In the genomic region with DNA sequence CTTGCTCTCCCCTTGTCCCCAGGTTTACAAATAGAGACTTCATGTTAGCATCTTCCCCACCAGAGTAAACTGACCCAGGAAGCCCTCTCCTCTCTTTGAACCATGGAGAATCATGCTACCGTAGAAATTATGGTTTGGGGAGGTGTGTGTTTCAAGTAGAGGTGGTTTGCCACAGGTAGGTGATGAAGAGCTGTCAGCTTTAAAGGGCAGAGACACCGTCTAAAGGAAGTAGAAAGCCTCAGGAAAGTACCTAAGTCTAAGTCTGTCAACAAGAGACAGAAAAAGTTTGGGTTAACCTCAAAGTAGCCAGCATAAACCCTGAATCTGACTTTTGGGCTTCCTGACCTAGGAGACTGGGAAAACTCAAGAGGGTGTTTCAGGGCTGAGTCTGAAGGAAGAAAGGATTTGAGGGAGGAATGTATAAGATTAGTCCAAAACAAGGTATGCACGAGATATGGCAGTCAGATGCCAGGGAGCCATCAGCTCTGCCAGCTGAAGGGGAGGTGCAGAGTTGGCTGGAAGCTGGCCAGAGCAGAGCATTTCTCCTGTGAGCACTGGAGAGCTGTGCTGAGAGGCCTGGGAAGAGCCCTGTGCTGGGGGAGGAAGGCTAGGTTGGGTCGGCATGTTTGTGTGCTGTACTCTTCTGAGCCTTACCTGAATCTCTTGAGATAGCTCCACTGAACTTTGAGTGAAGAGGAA, we compare ENCODE assay signal across 9 cellular contexts. TPM values are rescaled to one million over a fixed set of nuclear protein-coding genes. Genes with fewer than 3 reads are reported as not detected.
DNase-seq lines count a peak whose midpoint lies in the region; ATAC-seq and TF ChIP-seq lines count a peak whose summit lies in the region.
"Had no signal": no experiment of that assay in that cellular context is flagged by ENCODE, and none has a peak within 500 bp of the region (broad histone marks: within the 10 kb centered on the region; RNA-seq: fewer than 3 reads in every experiment).

No MANE protein-coding gene starts in this region.

- H3K4me1 Mint-ChIP-seq in T-helper 1 cell treated with Interleukin-12 subunit alpha and Interleukin-12 subunit beta and Interleukin-4 antibody, amounts not matched to agents 30 μg/mL and 1 μg/mL, for 36 hours (ENCODE audit: low read depth): peaks cover 66% of the 10 kb centered on the region
- H3K4me1 Mint-ChIP-seq in natural killer cell: peaks cover 79 to 83% of the 10 kb centered on the region in 2 donors

- no peaks in the 10 kb centered on the region for H3K27me3 Mint-ChIP-seq in T-helper 1 cell treated with Interleukin-12 subunit alpha and Interleukin-12 subunit beta and Interleukin-4 antibody, amounts not matched to agents 30 μg/mL and 1 μg/mL, for 36 hours (ENCODE audit: low read depth)
- no peaks in the 10 kb centered on the region for H3K27me3 Mint-ChIP-seq in natural killer cell (ENCODE audit: low read depth in 2 of 2)

- peak overlapping the region; percentile 100 for H3K27ac Mint-ChIP-seq in T-helper 1 cell treated with Interleukin-12 subunit alpha and Interleukin-12 subunit beta and Interleukin-4 antibody, amounts not matched to agents 30 μg/mL and 1 μg/mL, for 36 hours
- peak overlapping the region; percentile 98 to 99 for H3K27ac Mint-ChIP-seq in natural killer cell

- H3K9me3 Mint-ChIP-seq in T-helper 1 cell treated with Interleukin-12 subunit alpha and Interleukin-12 subunit beta and Interleukin-4 antibody, amounts not matched to agents 30 μg/mL and 1 μg/mL, for 36 hours: no peaks in the 10 kb centered on the region
- no peaks in the 10 kb centered on the region for H3K9me3 Mint-ChIP-seq in natural killer cell

- peaks cover 15% of the 10 kb centered on the region for H3K36me3 Mint-ChIP-seq in T-helper 1 cell treated with Interleukin-12 subunit alpha and Interleukin-12 subunit beta and Interleukin-4 antibody, amounts not matched to agents 30 μg/mL and 1 μg/mL, for 36 hours (ENCODE audit: low read depth)
- H3K36me3 Mint-ChIP-seq in natural killer cell: no peaks in the 10 kb centered on the region

- peak overlapping the region; percentile 98 for H3K4me3 Mint-ChIP-seq in T-helper 1 cell treated with Interleukin-12 subunit alpha and Interleukin-12 subunit beta and Interleukin-4 antibody, amounts not matched to agents 30 μg/mL and 1 μg/mL, for 36 hours
- peak overlapping the region; percentile 98 for H3K4me3 Mint-ChIP-seq in natural killer cell

- DNase-seq in EH (ENCODE audit: low read depth) (peak; percentile 60), natural killer cell (no peak), LoVo (ENCODE audit: low spot score) (no peak), globus pallidus (ENCODE audit: low spot score) (no peak)
- DNase-seq in effector CD8-positive, alpha-beta T cell (lab: John Stamatoyannopoulos, UW): peak; percentile 8

- intact Hi-C loops in natural killer cell (cut with micrococcal nuclease): loop anchor here (1.0 to 10.0 kb wide), 9 partner anchors 16 to 594 kb away; partner anchors contain the start of genes ANP32E, CTSS, ENSA and GOLPH3L

- TF ChIP-seq CTCF in natural killer cell (IDR thresholded peaks at IDR 0.05): no peak

- ATAC-seq in HG02763 (IDR thresholded peaks at IDR 0.05; ENCODE audit: unreplicated experiment) (peak; percentile 19), natural killer cell (peak; percentile 43 to 57 (median 48)), HG02870 (IDR thresholded peaks at IDR 0.05; ENCODE audit: unreplicated experiment) (no peak)

RNA-seq across cellular contexts. Expression of gene ADAMTSL4, which starts 14.3 kb away (rescaled TPM):
- total RNA-seq in natural killer cell: 1 to 10 TPM; 1.7 to 2.9 (median 2.9) TPM

RNA-seq across cellular contexts. Expression of gene MCL1, which starts 15.9 kb away (rescaled TPM):
- total RNA-seq in natural killer cell: 1,000 to 10,000 TPM in 1 of 3 donors, 100 to 1,000 TPM in 2; 929 to 1,396 (median 938) TPM

RNA-seq across cellular contexts. Expression of gene FALEC, which starts 47.9 kb away (rescaled TPM):
- total RNA-seq in natural killer cell: not detected
- total RNA-seq: NCI-H460 had no signal

RNA-seq across cellular contexts. Expression of gene ECM1, which starts 55.6 kb away (rescaled TPM):
- total RNA-seq in natural killer cell: under 1 TPM in 2 of 3 donors, not detected in 1; 0.42 to 0.43 TPM

Comparison
In these comparisons a context has a peak if more than half of its experiments do, and no peak if none do; other contexts are left out.
1. DNase-seq: peak in EH (single experiment) and effector CD8-positive, alpha-beta T cell (single experiment); none in natural killer cell (single experiment), LoVo (single experiment) and globus pallidus (single experiment).